In genomic region chr16:75644240-75645012, GRCh38 we compare ENCODE assay signal across 13 cellular contexts. TPM values are rescaled to one million over a fixed set of nuclear protein-coding genes. Genes with fewer than 3 reads are reported as not detected.
DNase-seq lines count a peak whose midpoint lies in the region; ATAC-seq and TF ChIP-seq lines count a peak whose summit lies in the region.
"Had no signal": no experiment of that assay in that cellular context is flagged by ENCODE, and none has a peak within 500 bp of the region (broad histone marks: within the 10 kb centered on the region; RNA-seq: fewer than 3 reads in every experiment).

No MANE protein-coding gene starts in this region.

- peaks cover 48% of the 10 kb centered on the region for H3K4me1 Mint-ChIP-seq in activated CD4-positive, alpha-beta T cell treated with anti-CD3 and anti-CD28 coated beads, Interleukin-2, amount 10 ng/mL, durations not matched to agents 7 days and 5 days
- H3K4me1 Mint-ChIP-seq in progenitor cell of endocrine pancreas (ENCODE audit: low read depth) = peaks cover 14% of the 10 kb centered on the region

- no peaks in the 10 kb centered on the region for H3K27me3 Mint-ChIP-seq in activated CD4-positive, alpha-beta T cell treated with anti-CD3 and anti-CD28 coated beads, Interleukin-2, amount 10 ng/mL, durations not matched to agents 7 days and 5 days
- H3K27me3 Mint-ChIP-seq in progenitor cell of endocrine pancreas = no peaks in the 10 kb centered on the region
- H3K27me3 Mint-ChIP-seq: dendritic cell treated with granulocyte-macrophage colony-stimulating factor and Interleukin-4, amounts not matched to agents 40 ng/mL and 50 ng/mL, for 4 days had no signal

- no peak overlapping the region for H2AFZ ChIP-seq in OCI-LY1 (ENCODE audit: low read length)

- no peaks in the 10 kb centered on the region for H3K9me2 ChIP-seq in OCI-LY1 (ENCODE audit: low read depth, low read length)

- POLR2A ChIA-PET in activated CD4-positive, alpha-beta T cell treated with anti-CD3 and anti-CD28 coated beads, Interleukin-2, amount 10 ng/mL, durations not matched to agents 7 days and 5 days (lab: Charles Lee) = interaction anchor here (0.7 kb wide), 1 partner anchor 23 kb away, joined by 3 read pairs; no protein-coding TSS in a partner anchor

- no peaks in the 10 kb centered on the region for H3F3A ChIP-seq in OCI-LY1 (ENCODE audit: insufficient read depth, low read length)

- H3K9me3 Mint-ChIP-seq in activated CD4-positive, alpha-beta T cell treated with anti-CD3 and anti-CD28 coated beads, Interleukin-2, amount 10 ng/mL, durations not matched to agents 7 days and 5 days = no peaks in the 10 kb centered on the region
- no peaks in the 10 kb centered on the region for H3K9me3 Mint-ChIP-seq in progenitor cell of endocrine pancreas (ENCODE audit: low read depth)
- H3K9me3 Mint-ChIP-seq: dendritic cell treated with granulocyte-macrophage colony-stimulating factor and Interleukin-4, amounts not matched to agents 40 ng/mL and 50 ng/mL, for 4 days had no signal

- peak overlapping the region; percentile 64 for H3K4me3 Mint-ChIP-seq in activated CD4-positive, alpha-beta T cell treated with anti-CD3 and anti-CD28 coated beads, Interleukin-2, amount 10 ng/mL, durations not matched to agents 7 days and 5 days
- peak overlapping the region; percentile 56 for H3K4me3 Mint-ChIP-seq in progenitor cell of endocrine pancreas (ENCODE audit: low read depth)
- H3K4me3 Mint-ChIP-seq: dendritic cell treated with granulocyte-macrophage colony-stimulating factor and Interleukin-4, amounts not matched to agents 40 ng/mL and 50 ng/mL, for 4 days had no signal

- peaks cover 63% of the 10 kb centered on the region for H3K36me3 ChIP-seq in OCI-LY1 (ENCODE audit: insufficient read depth, low read length)
- no peaks in the 10 kb centered on the region for H3K36me3 ChIP-seq in colonic mucosa

- H3K36me3 Mint-ChIP-seq in activated CD4-positive, alpha-beta T cell treated with anti-CD3 and anti-CD28 coated beads, Interleukin-2, amount 10 ng/mL, durations not matched to agents 7 days and 5 days (ENCODE audit: low read depth) = peaks cover 61% of the 10 kb centered on the region
- peaks cover 14% of the 10 kb centered on the region for H3K36me3 Mint-ChIP-seq in progenitor cell of endocrine pancreas (ENCODE audit: insufficient read depth)

- H3K9me3 ChIP-seq in OCI-LY1 (ENCODE audit: low read length) = no peaks in the 10 kb centered on the region
- H3K9me3 ChIP-seq in colonic mucosa = no peaks in the 10 kb centered on the region

- H3K27ac ChIP-seq in OCI-LY1 (ENCODE audit: low read depth, low read length, poor library complexity, severe bottlenecking) (no peak overlapping the region), colonic mucosa (no peak overlapping the region)

- no peaks in the 10 kb centered on the region; the same call in 1 of the 2 replicates for H4K20me1 ChIP-seq in OCI-LY1 (ENCODE audit: insufficient read depth, low read length)

- CTCF ChIA-PET in activated CD4-positive, alpha-beta T cell treated with anti-CD3 and anti-CD28 coated beads, Interleukin-2, amount 10 ng/mL, durations not matched to agents 7 days and 5 days (lab: Charles Lee) = interaction anchor here (1.3 to 1.4 kb wide), 2 partner anchors 12 to 22 kb away, joined by 3 to 6 read pairs; no protein-coding TSS in a partner anchor

- TF ChIP-seq CTCF in OCI-LY1 (IDR thresholded peaks at IDR 0.05; ENCODE audit: low read length) = peak; percentile 22; the same call in 1 of the 2 replicates
- TF ChIP-seq CTCF in colonic mucosa (IDR thresholded peaks at IDR 0.05) = peak; percentile 12
- no peak for TF ChIP-seq CTCF in progenitor cell of endocrine pancreas (IDR thresholded peaks at IDR 0.05; ENCODE audit: unreplicated experiment)

- peak overlapping the region; percentile 87; the same call in 1 of the 2 replicates for H3K4me2 ChIP-seq in OCI-LY1 (ENCODE audit: low read length)

- no peak overlapping the region; the same call in 1 of the 2 replicates for H3K9ac ChIP-seq in OCI-LY1 (ENCODE audit: low read length)
- no peak overlapping the region for H3K9ac ChIP-seq in colonic mucosa (ENCODE audit: low read depth in 2 of 2, low read length in 2 of 2)

- intact Hi-C loops in colonic mucosa (cut with DNase I) = no loop called here

- DNase-seq in activated CD4-positive, alpha-beta T cell treated with anti-CD3 and anti-CD28 coated beads, Interleukin-2, amount 10 ng/mL, durations not matched to agents 7 days and 5 days = no peak
- DNase-seq in activated CD4-positive, alpha-beta T cell treated with anti-CD3 and anti-CD28 coated beads, Interleukin-2, amount 50 U/mL, for 48 hours = no peak
- DNase-seq in colonic mucosa (no peak), progenitor cell of endocrine pancreas (ENCODE audit: low spot score, unreplicated experiment) (no peak)
- DNase-seq: NCI-H1092 had no signal

- peak overlapping the region; percentile 80 for H3K27ac Mint-ChIP-seq in activated CD4-positive, alpha-beta T cell treated with anti-CD3 and anti-CD28 coated beads, Interleukin-2, amount 10 ng/mL, durations not matched to agents 7 days and 5 days
- peak overlapping the region; percentile 22 for H3K27ac Mint-ChIP-seq in progenitor cell of endocrine pancreas
- H3K27ac Mint-ChIP-seq: dendritic cell treated with granulocyte-macrophage colony-stimulating factor and Interleukin-4, amounts not matched to agents 40 ng/mL and 50 ng/mL, for 4 days had no signal

- H3K79me2 ChIP-seq in OCI-LY1 (ENCODE audit: insufficient read depth, low read length) = peaks cover 61% of the 10 kb centered on the region

- no peaks in the 10 kb centered on the region for H3K27me3 ChIP-seq in OCI-LY1 (ENCODE audit: insufficient read depth, low read length)
- no peaks in the 10 kb centered on the region for H3K27me3 ChIP-seq in colonic mucosa

- H3K4me3 ChIP-seq in OCI-LY1 (ENCODE audit: low read depth, low read length, poor library complexity, severe bottlenecking) (no peak overlapping the region), colonic mucosa (no peak overlapping the region)

- H3K4me1 ChIP-seq in OCI-LY1 (ENCODE audit: insufficient read depth, low read length, severe bottlenecking) = peaks cover 28% of the 10 kb centered on the region
- H3K4me1 ChIP-seq in colonic mucosa = peaks cover 9% of the 10 kb centered on the region

- no peak for ATAC-seq in GM19324 (IDR thresholded peaks at IDR 0.05; ENCODE audit: low FRiP score, unreplicated experiment)
- ATAC-seq in GM19455 (IDR thresholded peaks at IDR 0.05; ENCODE audit: unreplicated experiment) = no peak
- no peak for ATAC-seq in HG02885 (IDR thresholded peaks at IDR 0.05; ENCODE audit: poor library complexity, unreplicated experiment)

RNA-seq across cellular contexts. Expression of gene KARS1, which starts 3.0 kb away (rescaled TPM):
- 100 to 1,000 TPM; 185 to 207 TPM for total RNA-seq in activated CD4-positive, alpha-beta T cell treated with anti-CD3 and anti-CD28 coated beads, Interleukin-2, amount 10 ng/mL, durations not matched to agents 7 days and 5 days
- 100 to 1,000 TPM; 102 to 151 TPM for total RNA-seq in colonic mucosa
- 126 and 127 TPM in 2 replicates for total RNA-seq in progenitor cell of endocrine pancreas

RNA-seq across cellular contexts. Expression of gene TERF2IP, which starts 3.1 kb away (rescaled TPM):
- total RNA-seq in activated CD4-positive, alpha-beta T cell treated with anti-CD3 and anti-CD28 coated beads, Interleukin-2, amount 10 ng/mL, durations not matched to agents 7 days and 5 days = 10 to 100 TPM; 69.2 to 70.1 TPM
- total RNA-seq in colonic mucosa (10 to 100 TPM; 27.1 to 37.0 TPM), progenitor cell of endocrine pancreas (42.1 and 43.0 TPM in 2 replicates)

RNA-seq across cellular contexts. Expression of gene ADAT1, which starts 21.3 kb away (rescaled TPM):
- 10 to 100 TPM; 60.3 to 66.1 TPM for total RNA-seq in activated CD4-positive, alpha-beta T cell treated with anti-CD3 and anti-CD28 coated beads, Interleukin-2, amount 10 ng/mL, durations not matched to agents 7 days and 5 days
- total RNA-seq in colonic mucosa (10 to 100 TPM; 33.0 to 38.8 TPM), progenitor cell of endocrine pancreas (61.2 and 65.8 TPM in 2 replicates)

RNA-seq across cellular contexts. Expression of gene CPHXL2, which starts 32.4 kb away (rescaled TPM):
- total RNA-seq in activated CD4-positive, alpha-beta T cell treated with anti-CD3 and anti-CD28 coated beads, Interleukin-2, amount 10 ng/mL, durations not matched to agents 7 days and 5 days = not detected
- total RNA-seq in colonic mucosa (not detected), progenitor cell of endocrine pancreas (not detected in 2 replicates)
- total RNA-seq: glomerular endothelial cell; lower leg skin; T-helper 2 cell treated with Interferon-gamma antibody and Interleukin-4, amounts not matched to agents 100 ng/mL and 5 ng/mL, for 36 hours had no signal

RNA-seq across cellular contexts. Expression of gene DUXB, which starts 56.8 kb away (rescaled TPM):
- total RNA-seq in activated CD4-positive, alpha-beta T cell treated with anti-CD3 and anti-CD28 coated beads, Interleukin-2, amount 10 ng/mL, durations not matched to agents 7 days and 5 days = not detected
- not detected for total RNA-seq in colonic mucosa
- not detected in 2 replicates for total RNA-seq in progenitor cell of endocrine pancreas
- total RNA-seq: glomerular endothelial cell; lower leg skin; T-helper 2 cell treated with Interferon-gamma antibody and Interleukin-4, amounts not matched to agents 100 ng/mL and 5 ng/mL, for 36 hours had no signal
